ENCODE assay signal across 8 cellular contexts in genomic region chr7:38070718-38071117, GRCh38.
A peak's percentile ranks its signal among the peaks of the same experiment; 100 is the strongest.
DNase-seq lines count a peak whose midpoint lies in the region; ATAC-seq, FAIRE-seq and TF ChIP-seq lines count a peak whose summit lies in the region.

No MANE protein-coding gene starts in this region.

- H3K27me3 ChIP-seq in CD8-positive, alpha-beta T cell (ENCODE audit: insufficient read depth, low read length), result no peaks in the 10 kb centered on the region
- H3K27me3 ChIP-seq in adrenal gland (no peaks in the 10 kb centered on the region), HepG2 (ENCODE audit: control insufficient read depth in 1 of 2, insufficient read depth in 2 of 2, low read length in 2 of 2) (no peaks in the 10 kb centered on the region; a peak in 1 of 5 replicates), Peyer's patch (no peaks in the 10 kb centered on the region)

- intact Hi-C loops in CD8-positive, alpha-beta T cell (cut with DNase I, micrococcal nuclease), result no loop called here
- intact Hi-C loops in adrenal gland (cut with DNase I) (no loop called here), HepG2 (cut with micrococcal nuclease; ENCODE audit: unreplicated experiment) (no loop called here)

- no peaks in the 10 kb centered on the region for H3K36me3 ChIP-seq in CD8-positive, alpha-beta T cell (ENCODE audit: insufficient read depth, low read length)
- H3K36me3 ChIP-seq in adrenal gland (replicated peaks in 1 of 2), result no peaks in the 10 kb centered on the region
- no peaks in the 10 kb centered on the region for H3K36me3 ChIP-seq in HepG2 (replicated peaks in 1 of 2; ENCODE audit: control insufficient read depth in 1 of 2, insufficient read depth in 2 of 2, low read length in 2 of 2)
- no peaks in the 10 kb centered on the region for H3K36me3 ChIP-seq in Peyer's patch

- H3K4me1 ChIP-seq in CD8-positive, alpha-beta T cell (ENCODE audit: insufficient read depth, low read length), result no peaks in the 10 kb centered on the region
- no peaks in the 10 kb centered on the region for H3K4me1 ChIP-seq in adrenal gland (replicated peaks in 1 of 2)
- no peaks in the 10 kb centered on the region for H3K4me1 ChIP-seq in HepG2 (ENCODE audit: insufficient read depth, low read length)
- H3K4me1 ChIP-seq in Peyer's patch, result no peaks in the 10 kb centered on the region

- 0 to 28% (median 18%) methylated on average over 1 of the region's 1 CpG for WGBS in adrenal gland, 4 donors
- 0% methylated on average over 1 of the region's 1 CpG for WGBS in HepG2 (ENCODE audit: low lambda C conversion rate)

- H2AFZ ChIP-seq in HepG2 (ENCODE audit: low read length), result no peak overlapping the region

- no peaks in the 10 kb centered on the region for H3K36me3 Mint-ChIP-seq in CD8-positive, alpha-beta T cell

- H3K9me3 Mint-ChIP-seq in CD8-positive, alpha-beta T cell, result no peaks in the 10 kb centered on the region

- peak; percentile 50 for TF ChIP-seq CTCF in CD8-positive, alpha-beta T cell (IDR thresholded peaks at IDR 0.05)
- TF ChIP-seq CTCF in adrenal gland (IDR thresholded peaks at IDR 0.05), result peak; percentile 16 to 65 (median 44)
- TF ChIP-seq CTCF in HepG2 (CRISPR knock-in tag; IDR thresholded peaks at IDR 0.05), result no peak
- peak in 3 of 6 experiments; percentile 18 to 43 (median 41) for TF ChIP-seq CTCF in Peyer's patch (IDR thresholded peaks at IDR 0.05)

- TF ChIP-seq POLR2A in adrenal gland (IDR thresholded peaks at IDR 0.05) (no peak), HepG2 (IDR thresholded peaks at IDR 0.05; ENCODE audit: insufficient read depth in 1 of 2, low read depth in 2 of 2, low read length in 2 of 2) (no peak), Peyer's patch (IDR thresholded peaks at IDR 0.05) (no peak)

- no peaks in the 10 kb centered on the region for H3K4me1 Mint-ChIP-seq in CD8-positive, alpha-beta T cell (ENCODE audit: low read depth)

- POLR2A ChIA-PET in CD8-positive, alpha-beta T cell (lab: Charles Lee), result interaction anchor here (0.7 kb wide), 1 partner anchor 9 kb away, joined by 3 read pairs; no protein-coding TSS in a partner anchor
- POLR2A ChIA-PET in HepG2 (lab: Yijun Ruan, JAX), result no interaction called here

- no peak overlapping the region for H3K4me3 Mint-ChIP-seq in CD8-positive, alpha-beta T cell

- in situ Hi-C loops in HepG2 (cut with HindIII; ENCODE audit: extremely low pct_ligation_motif_present, low pct_unique_long_range_greater_than_20kb), result no loop called here

- no peak overlapping the region for H3K4me3 ChIP-seq in CD8-positive, alpha-beta T cell (ENCODE audit: low read depth, low read length)
- H3K4me3 ChIP-seq in adrenal gland (no peak overlapping the region), HepG2 (replicated peaks in 1 of 3; ENCODE audit: insufficient read depth in 1 of 3, low read depth in 2 of 3, low read length in 3 of 3) (no peak overlapping the region), Peyer's patch (no peak overlapping the region)

- BruUV-seq in HepG2 (replicated peaks; lab: Mats Ljungman, UMichigan), result no TSS peak

- peaks cover 8% of the 10 kb centered on the region for H3K27me3 Mint-ChIP-seq in CD8-positive, alpha-beta T cell (ENCODE audit: low read depth)

- H4K20me1 ChIP-seq in HepG2 (ENCODE audit: insufficient read depth, low read length), result no peaks in the 10 kb centered on the region

- no peak for TF ChIP-seq EP300 in HepG2 (IDR thresholded peaks at IDR 0.05; ENCODE audit: low read depth in 2 of 2, low read length in 2 of 2)
- no peak for TF ChIP-seq EP300 in HepG2 (CRISPR knock-in tag; IDR thresholded peaks at IDR 0.05; ENCODE audit: borderline replicate concordance)

- H3K4me2 ChIP-seq in HepG2 (ENCODE audit: low read depth, low read length), result no peak overlapping the region

- no peak overlapping the region for H3K27ac ChIP-seq in CD8-positive, alpha-beta T cell (ENCODE audit: low read depth, low read length)
- H3K27ac ChIP-seq in adrenal gland (no peak overlapping the region), HepG2 (ENCODE audit: extremely low read length, insufficient read depth, low read length) (no peak overlapping the region), Peyer's patch (no peak overlapping the region)

- ATAC-seq in CD8-positive, alpha-beta T cell, result no peak
- ATAC-seq in HepG2, result peak; percentile 59
- ATAC-seq in GM21367 (IDR thresholded peaks at IDR 0.05; ENCODE audit: unreplicated experiment), result no peak
- ATAC-seq in HG02970 (IDR thresholded peaks at IDR 0.05; ENCODE audit: low FRiP score, unreplicated experiment), result no peak
- no peak for ATAC-seq in HG03378 (IDR thresholded peaks at IDR 0.05; ENCODE audit: unreplicated experiment)

- H3K79me2 ChIP-seq in HepG2 (ENCODE audit: insufficient read depth, low read length), result no peaks in the 10 kb centered on the region

- TF ChIP-seq RAD21 in HepG2 (CRISPR knock-in tag; IDR thresholded peaks at IDR 0.05), result no peak

- no peak overlapping the region for H3K27ac Mint-ChIP-seq in CD8-positive, alpha-beta T cell

- CTCF ChIA-PET in CD8-positive, alpha-beta T cell (lab: Charles Lee), result interaction anchor here (0.8 to 1.4 kb wide), 4 partner anchors 9 to 330 kb away, joined by 3 to 4 read pairs (median 3); no protein-coding TSS in a partner anchor
- CTCF ChIA-PET in HepG2 (lab: Yijun Ruan, JAX; ENCODE audit: low intra/inter-chr PET ratio, low total read pairs), result no interaction called here

- no peaks in the 10 kb centered on the region for H3K9me3 ChIP-seq in CD8-positive, alpha-beta T cell (ENCODE audit: low read length)
- no peaks in the 10 kb centered on the region for H3K9me3 ChIP-seq in adrenal gland (replicated peaks in 1 of 3)
- no peaks in the 10 kb centered on the region for H3K9me3 ChIP-seq in HepG2 (ENCODE audit: low read length)
- no peaks in the 10 kb centered on the region for H3K9me3 ChIP-seq in Peyer's patch

- H3K9ac ChIP-seq in HepG2 (ENCODE audit: insufficient read depth, low read depth, low read length), result no peak overlapping the region

- FAIRE-seq in HepG2 (lab: Jason Lieb, UNC), result no peak

- DNase-seq in CD8-positive, alpha-beta T cell, result no peak
- DNase-seq in HT-29 (ENCODE audit: low spot score), result peak; percentile 4
- peak in 5 of 7 donors; percentile 31 to 73 (median 45) for DNase-seq in adrenal gland
- DNase-seq in HepG2 (ENCODE audit: low spot score), result no peak
- DNase-seq in Peyer's patch, result no peak

TF ChIP-seq in HepG2, 621 proteins besides CTCF, POLR2A, EP300 and RAD21 (continues in another document):
- TF ChIP-seq ZNF407 (CRISPR knock-in tag; IDR thresholded peaks at IDR 0.05; ENCODE audit: not compliant biosample characterization) (no peak), RCOR2 (CRISPR knock-in tag; IDR thresholded peaks at IDR 0.05) (no peak), ZNF792 (CRISPR knock-in tag; IDR thresholded peaks at IDR 0.05) (no peak), CC2D1A (CRISPR knock-in tag; IDR thresholded peaks at IDR 0.05) (no peak), HOXA5 (CRISPR knock-in tag; IDR thresholded peaks at IDR 0.05) (no peak), TMF1 (CRISPR knock-in tag; IDR thresholded peaks at IDR 0.05; ENCODE audit: low read depth) (no peak), ZNF761 (CRISPR knock-in tag; conservative IDR thresholded peaks at IDR 0.05) (no peak), ZC3H4 (CRISPR knock-in tag; IDR thresholded peaks at IDR 0.05; ENCODE audit: borderline replicate concordance) (no peak), MEIS2 (CRISPR knock-in tag; IDR thresholded peaks at IDR 0.05) (no peak)

Comparison
In these comparisons a context has a peak if more than half of its experiments do, and no peak if none do; other contexts are left out.
1. DNase-seq: peak in HT-29 (single experiment) and adrenal gland (5 of 7); none in CD8-positive, alpha-beta T cell (0 of 7), HepG2 (single experiment) and Peyer's patch (0 of 3).